In genomic region chr10:71279590-71280170, GRCh38 we compare ENCODE assay signal across 2 cellular contexts.
TF ChIP-seq lines count a peak whose summit lies in the region.

No MANE protein-coding gene starts in this region.

TF ChIP-seq in IMR-90, 13 proteins besides CTCF, POLR2A, EP300 and RAD21 (continued from another document):
- no peak for TF ChIP-seq USF2 (IDR thresholded peaks at IDR 0.05; ENCODE audit: low read depth, low read length)
- TF ChIP-seq CHD1 (IDR thresholded peaks at IDR 0.05; ENCODE audit: low read depth, low read length) = no peak
- TF ChIP-seq BHLHE40 (IDR thresholded peaks at IDR 0.05; ENCODE audit: low read depth, low read length) = no peak
- no peak for TF ChIP-seq MXI1 (IDR thresholded peaks at IDR 0.05; ENCODE audit: borderline replicate concordance, low read depth, low read length)
- TF ChIP-seq NFE2L2 (IDR thresholded peaks at IDR 0.05; ENCODE audit: low read depth, low read length) = no peak
- TF ChIP-seq ELK1 (IDR thresholded peaks at IDR 0.05; ENCODE audit: borderline replicate concordance, low read depth, low read length) = no peak
- TF ChIP-seq MAFK (IDR thresholded peaks at IDR 0.05; ENCODE audit: low read depth, low read length) = no peak

TF ChIP-seq in SK-N-SH, 30 proteins besides CTCF, POLR2A, EP300 and RAD21 (continued from another document):
- TF ChIP-seq REST (IDR thresholded peaks at IDR 0.05; ENCODE audit: low read depth, low read length) = no peak
- no peak for TF ChIP-seq FOXJ3 (CRISPR knock-in tag; IDR thresholded peaks at IDR 0.05)
- TF ChIP-seq NRF1 (IDR thresholded peaks at IDR 0.05; ENCODE audit: low read depth, low read length) = no peak
- no peak for TF ChIP-seq JUND (IDR thresholded peaks at IDR 0.05)
- TF ChIP-seq IRF3 (IDR thresholded peaks at IDR 0.05; ENCODE audit: low read depth, low read length) = no peak
- no peak for TF ChIP-seq SIN3A (IDR thresholded peaks at IDR 0.05; ENCODE audit: borderline replicate concordance, low read depth, low read length)
- TF ChIP-seq MAX (IDR thresholded peaks at IDR 0.05; ENCODE audit: low read depth) = no peak
- no peak for TF ChIP-seq TEAD4 (IDR thresholded peaks at IDR 0.05; ENCODE audit: borderline replicate concordance, insufficient read depth)
- TF ChIP-seq GATA2 (CRISPR knock-in tag; IDR thresholded peaks at IDR 0.05) = no peak
- TF ChIP-seq USF1 (IDR thresholded peaks at IDR 0.05; ENCODE audit: borderline replicate concordance, low read depth) = no peak
- TF ChIP-seq NFIC (IDR thresholded peaks at IDR 0.05; ENCODE audit: borderline replicate concordance) = no peak
- no peak for TF ChIP-seq ZBTB33 (IDR thresholded peaks at IDR 0.05; ENCODE audit: borderline replicate concordance, low read depth)
- no peak for TF ChIP-seq MEF2A (IDR thresholded peaks at IDR 0.05; ENCODE audit: borderline replicate concordance, low read depth)
- TF ChIP-seq GABPA (IDR thresholded peaks at IDR 0.05; ENCODE audit: low read depth) = no peak
- TF ChIP-seq RFX5 (IDR thresholded peaks at IDR 0.05; ENCODE audit: low read length) = no peak
- no peak for TF ChIP-seq CHD2 (IDR thresholded peaks at IDR 0.05; ENCODE audit: low read length, partially characterized antibody)
- no peak for TF ChIP-seq MXI1 (IDR thresholded peaks at IDR 0.05; ENCODE audit: low read depth, low read length)
TF ChIP-seq in SK-N-SH: peak in this region for 0.
